17 cellular contexts compared by ENCODE assay signal in genomic region chr5:124860271-124860670, GRCh38.
"Had no signal": no experiment of that assay in that cellular context is flagged by ENCODE, and none has a peak within 500 bp of the region (broad histone marks: within the 10 kb centered on the region; RNA-seq: fewer than 3 reads in every experiment).

No MANE protein-coding gene starts in this region.

- H3K27ac ChIP-seq: cardiac muscle cell, stomach, thoracic aorta, upper lobe of right lung had no signal

- H3K9me3 Mint-ChIP-seq: activated naive CD8-positive, alpha-beta T cell treated with anti-CD3 and anti-CD28 coated beads, Interleukin-2, amount 50 U/mL, for 24 hours; natural killer cell had no signal

- H3K27me3 Mint-ChIP-seq: activated naive CD8-positive, alpha-beta T cell treated with anti-CD3 and anti-CD28 coated beads, Interleukin-2, amount 50 U/mL, for 24 hours; activated T-helper 17 cell treated with anti-CD3 and anti-CD28 coated beads, Interleukin-2, amount 50 U/mL, for 72 hours had no signal

- H3K4me1 ChIP-seq: stomach, upper lobe of right lung had no signal

- H3K9me3 ChIP-seq: thoracic aorta, upper lobe of right lung had no signal

- H3K4me3 Mint-ChIP-seq: activated naive CD4-positive, alpha-beta T cell treated with anti-CD3 and anti-CD28 coated beads for 36 hours; activated naive CD8-positive, alpha-beta T cell treated with anti-CD3 and anti-CD28 coated beads, Interleukin-2, amount 50 U/mL, for 24 hours; activated T-helper 17 cell treated with anti-CD3 and anti-CD28 coated beads, Interleukin-2, amount 50 U/mL, for 72 hours; endodermal cell; natural killer cell had no signal

- H3K27ac Mint-ChIP-seq: activated naive CD4-positive, alpha-beta T cell treated with anti-CD3 and anti-CD28 coated beads for 36 hours; activated naive CD8-positive, alpha-beta T cell treated with anti-CD3 and anti-CD28 coated beads, Interleukin-2, amount 50 U/mL, for 24 hours; activated T-helper 17 cell treated with anti-CD3 and anti-CD28 coated beads, Interleukin-2, amount 50 U/mL, for 72 hours; endodermal cell; natural killer cell had no signal

- H3K4me3 ChIP-seq: cardiac muscle cell, stomach, thoracic aorta, upper lobe of right lung had no signal

- H3K36me3 Mint-ChIP-seq: natural killer cell had no signal

- H3K36me3 ChIP-seq: cardiac muscle cell, stomach, thoracic aorta, upper lobe of right lung had no signal

- H3K4me1 Mint-ChIP-seq: activated naive CD8-positive, alpha-beta T cell treated with anti-CD3 and anti-CD28 coated beads, Interleukin-2, amount 50 U/mL, for 24 hours; activated T-helper 17 cell treated with anti-CD3 and anti-CD28 coated beads, Interleukin-2, amount 50 U/mL, for 72 hours; endodermal cell had no signal

- H3K27me3 ChIP-seq: cardiac muscle cell, stomach, upper lobe of right lung had no signal

- DNase-seq: activated CD4-positive, alpha-beta T cell treated with anti-CD3 and anti-CD28 coated beads, Interleukin-2, amount 50 U/mL, for 4 hours; activated CD4-positive, CD25-positive, alpha-beta regulatory T cell treated with anti-CD3 and anti-CD28 coated beads, Interleukin-2, amount 50 U/mL, for 72 hours; activated naive CD4-positive, alpha-beta T cell treated with anti-CD3 and anti-CD28 coated beads for 36 hours; activated naive CD8-positive, alpha-beta T cell treated with anti-CD3 and anti-CD28 coated beads, Interleukin-2, amount 50 U/mL, for 24 hours; aorta; endodermal cell; erythroblast; mesendoderm; natural killer cell; stimulated activated CD4-positive, alpha-beta T cell treated with anti-CD3 and anti-CD28 coated beads, Interleukin-12 subunit alpha, Interleukin-12 subunit beta, amount 100 ng/mL, for 4 hours; stimulated activated CD4-positive, alpha-beta T cell treated with anti-CD3 and anti-CD28 coated beads, Interleukin-2, amount 100 ng/mL, for 24 hours; stomach; T-helper 9 cell; upper lobe of right lung had no signal
